In the genomic region with DNA sequence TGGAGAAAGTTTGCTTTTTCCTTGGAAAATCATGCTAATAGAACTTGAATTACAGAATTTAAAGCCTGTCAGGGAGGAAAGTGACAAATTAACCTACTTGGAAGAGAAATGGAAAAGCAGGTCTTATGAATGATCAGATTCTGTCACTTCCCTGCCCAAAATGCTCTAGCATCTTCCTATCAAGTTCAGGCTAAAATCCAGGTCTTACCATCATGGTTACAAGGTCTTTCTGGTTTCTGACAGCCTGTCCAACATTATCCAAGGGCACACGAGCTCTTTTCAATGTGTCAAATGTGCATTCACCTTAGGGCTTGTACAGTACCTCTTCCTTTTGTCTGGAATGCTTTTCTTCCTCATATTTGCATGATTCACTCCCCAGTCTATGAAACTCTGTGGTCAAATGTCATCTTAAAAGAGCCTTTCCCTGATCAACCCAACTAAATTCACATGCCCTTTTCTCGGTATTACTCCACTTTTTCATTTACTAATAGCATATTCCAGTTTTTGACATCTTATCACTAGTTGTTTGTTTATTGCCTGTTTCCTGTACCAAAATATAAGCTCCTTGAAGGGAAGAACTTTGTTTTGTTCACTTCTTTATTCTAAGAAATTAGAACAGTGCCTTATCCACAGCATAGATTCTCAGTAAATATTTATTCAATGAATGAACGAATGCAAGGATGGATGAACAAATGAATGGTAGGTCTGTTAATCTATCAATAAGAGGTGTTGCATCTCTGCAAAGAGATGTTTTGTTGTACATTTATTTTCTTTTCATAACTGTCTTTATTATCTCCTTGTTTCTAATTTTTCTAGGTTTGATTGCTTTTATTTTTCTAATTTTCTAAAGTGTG, we compare ENCODE assay signal across 14 cellular contexts.
A peak's percentile ranks its signal among the peaks of the same experiment; 100 is the strongest.
DNase-seq lines count a peak whose midpoint lies in the region; ATAC-seq, FAIRE-seq and TF ChIP-seq lines count a peak whose summit lies in the region.
"Had no signal": no experiment of that assay in that cellular context is flagged by ENCODE, and none has a peak within 500 bp of the region (broad histone marks: within the 10 kb centered on the region; RNA-seq: fewer than 3 reads in every experiment).

No MANE protein-coding gene starts in this region.

- intact Hi-C loops in HepG2 (cut with micrococcal nuclease; ENCODE audit: unreplicated experiment) = no loop called here
- intact Hi-C loops in right lobe of liver (cut with DNase I) = no loop called here
- intact Hi-C loops in colonic mucosa (cut with DNase I) = no loop called here
- intact Hi-C loops in prostate gland (cut with DNase I) = no loop called here

- no peak overlapping the region for H3K9ac ChIP-seq in HepG2 (ENCODE audit: insufficient read depth, low read depth, low read length)
- no peak overlapping the region for H3K9ac ChIP-seq in colonic mucosa (ENCODE audit: low read depth in 2 of 2, low read length in 2 of 2)

- no peaks in the 10 kb centered on the region for H4K20me1 ChIP-seq in HepG2 (ENCODE audit: insufficient read depth, low read length)

- ATAC-seq in HepG2 = no peak
- no peak for ATAC-seq in right lobe of liver
- ATAC-seq: left ventricle myocardium superior, T-cell had no signal

- CTCF ChIA-PET in HepG2 (lab: Yijun Ruan, JAX; ENCODE audit: low intra/inter-chr PET ratio, low total read pairs) = no interaction called here

- DNase-seq in HepG2 (ENCODE audit: low spot score) = no peak
- DNase-seq in right lobe of liver = no peak
- peak; percentile 41 for DNase-seq in MV-4-11 (lab: John Stamatoyannopoulos, UW)
- peak; percentile 3 for DNase-seq in colonic mucosa
- DNase-seq in H7 = no peak
- no peak for DNase-seq in SJCRH30
- DNase-seq in caudate nucleus (lab: John Stamatoyannopoulos, UW) = no peak
- no peak for DNase-seq in prostate gland (ENCODE audit: low spot score)
- DNase-seq: activated CD4-positive, alpha-beta T cell treated with anti-CD3 and anti-CD28 coated beads, Interleukin-2, amount 50 U/mL, for 4 hours; amniotic stem cell; left ventricle myocardium superior; NCI-H524; T-cell; tibial artery had no signal

- H2AFZ ChIP-seq in HepG2 (ENCODE audit: low read length) = peak overlapping the region; percentile 22

- H3K4me3 ChIP-seq in HepG2 (replicated peaks in 1 of 3; ENCODE audit: insufficient read depth in 1 of 3, low read depth in 2 of 3, low read length in 3 of 3) = no peak overlapping the region
- no peak overlapping the region for H3K4me3 ChIP-seq in right lobe of liver
- H3K4me3 ChIP-seq in colonic mucosa = no peak overlapping the region
- H3K4me3 ChIP-seq in H7 (ENCODE audit: insufficient read depth, low read depth, low read length) = no peak overlapping the region
- no peak overlapping the region for H3K4me3 ChIP-seq in SJCRH30
- H3K4me3 ChIP-seq in prostate gland = no peak overlapping the region
- H3K4me3 ChIP-seq: tibial artery had no signal

- no TSS peak for BruUV-seq in HepG2 (replicated peaks; lab: Mats Ljungman, UMichigan)

- H3K4me1 ChIP-seq in HepG2 (ENCODE audit: insufficient read depth, low read length) (peaks cover 43% of the 10 kb centered on the region), right lobe of liver (peaks cover 0 to 6% (median 2%) of the 10 kb centered on the region in 4 donors), colonic mucosa (no peaks in the 10 kb centered on the region), SJCRH30 (peaks cover 22% of the 10 kb centered on the region), prostate gland (replicated peaks) (no peaks in the 10 kb centered on the region)

- WGBS in HepG2 (ENCODE audit: low lambda C conversion rate) = 4% methylated on average over 3 of the region's 3 CpGs
- 33% methylated on average over 3 of the region's 3 CpGs for WGBS in right lobe of liver (ENCODE audit: insufficient coverage, low coverage, low lambda C conversion rate, missing lambda C conversion rate)
- WGBS in prostate gland = 68% methylated on average over 3 of the region's 3 CpGs

- H3K9me3 ChIP-seq in HepG2 (ENCODE audit: low read length) (no peaks in the 10 kb centered on the region), right lobe of liver (no peaks in the 10 kb centered on the region), colonic mucosa (no peaks in the 10 kb centered on the region), SJCRH30 (replicated peaks) (no peaks in the 10 kb centered on the region), prostate gland (no peaks in the 10 kb centered on the region)
- H3K9me3 ChIP-seq: tibial artery had no signal

- TF ChIP-seq EP300 in HepG2 (IDR thresholded peaks at IDR 0.05; ENCODE audit: low read depth in 2 of 2, low read length in 2 of 2) = no peak
- no peak for TF ChIP-seq EP300 in HepG2 (CRISPR knock-in tag; IDR thresholded peaks at IDR 0.05; ENCODE audit: borderline replicate concordance)

- no peak for TF ChIP-seq CTCF in HepG2 (CRISPR knock-in tag; IDR thresholded peaks at IDR 0.05)
- no peak for TF ChIP-seq CTCF in right lobe of liver (IDR thresholded peaks at IDR 0.05)
- no peak for TF ChIP-seq CTCF in colonic mucosa (IDR thresholded peaks at IDR 0.05)
- no peak for TF ChIP-seq CTCF in prostate gland (IDR thresholded peaks at IDR 0.05)

- in situ Hi-C loops in HepG2 (cut with HindIII; ENCODE audit: extremely low pct_ligation_motif_present, low pct_unique_long_range_greater_than_20kb) = no loop called here

- H3K36me3 ChIP-seq in HepG2 (replicated peaks in 1 of 2; ENCODE audit: control insufficient read depth in 1 of 2, insufficient read depth in 2 of 2, low read length in 2 of 2) (no peaks in the 10 kb centered on the region), right lobe of liver (no peaks in the 10 kb centered on the region), colonic mucosa (no peaks in the 10 kb centered on the region), H7 (replicated peaks; ENCODE audit: control insufficient read depth, insufficient read depth, low read length) (no peaks in the 10 kb centered on the region), SJCRH30 (no peaks in the 10 kb centered on the region), prostate gland (no peaks in the 10 kb centered on the region)
- H3K36me3 ChIP-seq: tibial artery had no signal

- H3K79me2 ChIP-seq in HepG2 (ENCODE audit: insufficient read depth, low read length) = no peaks in the 10 kb centered on the region

- FAIRE-seq in HepG2 (lab: Jason Lieb, UNC) = peak; percentile 26

- POLR2A ChIA-PET in HepG2 (lab: Yijun Ruan, JAX) = interaction anchor here (1.3 kb wide), 1 partner anchor 336 kb away, joined by 5 read pairs; a partner anchor contains a TSS

- TF ChIP-seq POLR2A in HepG2 (IDR thresholded peaks at IDR 0.05; ENCODE audit: insufficient read depth in 1 of 2, low read depth in 2 of 2, low read length in 2 of 2) (no peak), right lobe of liver (IDR thresholded peaks at IDR 0.05) (no peak), prostate gland (IDR thresholded peaks at IDR 0.05) (no peak)

- TF ChIP-seq RAD21 in HepG2 (CRISPR knock-in tag; IDR thresholded peaks at IDR 0.05) = no peak

- H3K27ac ChIP-seq in HepG2 (ENCODE audit: extremely low read length, insufficient read depth, low read length) (no peak overlapping the region), right lobe of liver (no peak overlapping the region), colonic mucosa (no peak overlapping the region), SJCRH30 (no peak overlapping the region), caudate nucleus (ENCODE audit: low read depth, low read length) (no peak overlapping the region), prostate gland (no peak overlapping the region)
- H3K27ac ChIP-seq: tibial artery had no signal

- H3K27me3 ChIP-seq in HepG2 (ENCODE audit: control insufficient read depth in 1 of 2, insufficient read depth in 2 of 2, low read length in 2 of 2) = peaks cover 0 to 10% of the 10 kb centered on the region in 2 experiments; a peak in 1 of 5 replicates
- no peaks in the 10 kb centered on the region for H3K27me3 ChIP-seq in right lobe of liver
- H3K27me3 ChIP-seq in colonic mucosa = no peaks in the 10 kb centered on the region
- no peaks in the 10 kb centered on the region for H3K27me3 ChIP-seq in H7 (ENCODE audit: control insufficient read depth, insufficient read depth, low read length)
- H3K27me3 ChIP-seq in SJCRH30 = no peaks in the 10 kb centered on the region
- H3K27me3 ChIP-seq in prostate gland (replicated peaks; ENCODE audit: insufficient read depth) = no peaks in the 10 kb centered on the region
- H3K27me3 ChIP-seq: tibial artery had no signal

- H3K4me2 ChIP-seq in HepG2 (ENCODE audit: low read depth, low read length) = no peak overlapping the region

TF ChIP-seq in HepG2, 621 proteins besides CTCF, POLR2A, EP300 and RAD21 (continues in another document):
- TF ChIP-seq EEA1 (CRISPR knock-in tag; IDR thresholded peaks at IDR 0.05; ENCODE audit: borderline replicate concordance) (no peak), ZNF24 (IDR thresholded peaks at IDR 0.05) (peak; percentile 52; the same call in 1 of the 2 replicates)
- TF ChIP-seq, protein P1, sequence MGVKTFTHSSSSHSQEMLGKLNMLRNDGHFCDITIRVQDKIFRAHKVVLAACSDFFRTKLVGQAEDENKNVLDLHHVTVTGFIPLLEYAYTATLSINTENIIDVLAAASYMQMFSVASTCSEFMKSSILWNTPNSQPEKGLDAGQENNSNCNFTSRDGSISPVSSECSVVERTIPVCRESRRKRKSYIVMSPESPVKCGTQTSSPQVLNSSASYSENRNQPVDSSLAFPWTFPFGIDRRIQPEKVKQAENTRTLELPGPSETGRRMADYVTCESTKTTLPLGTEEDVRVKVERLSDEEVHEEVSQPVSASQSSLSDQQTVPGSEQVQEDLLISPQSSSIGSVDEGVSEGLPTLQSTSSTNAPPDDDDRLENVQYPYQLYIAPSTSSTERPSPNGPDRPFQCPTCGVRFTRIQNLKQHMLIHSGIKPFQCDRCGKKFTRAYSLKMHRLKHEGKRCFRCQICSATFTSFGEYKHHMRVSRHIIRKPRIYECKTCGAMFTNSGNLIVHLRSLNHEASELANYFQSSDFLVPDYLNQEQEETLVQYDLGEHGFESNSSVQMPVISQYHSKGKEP (CRISPR knock-in tag; IDR thresholded peaks at IDR 0.05) = no peak

Comparison
In these comparisons a context has a peak if more than half of its experiments do, and no peak if none do; other contexts are left out.
1. DNase-seq: peak in MV-4-11 (single experiment) and colonic mucosa (single experiment); none in HepG2 (single experiment), right lobe of liver (0 of 3), H7 (single experiment), SJCRH30 (0 of 2), caudate nucleus (0 of 61) and prostate gland (single experiment).